In genomic region chr2:106144621-106145331, GRCh38 we compare ENCODE assay signal across 1 cellular context.
TF ChIP-seq lines count a peak whose summit lies in the region.

No MANE protein-coding gene starts in this region.

TF ChIP-seq in GM12878, 131 proteins besides CTCF, POLR2A, EP300 and RAD21 (continued from another document):
- no peak for TF ChIP-seq ELK1 (IDR thresholded peaks at IDR 0.05; ENCODE audit: low read depth, low read length)
- no peak for TF ChIP-seq YY1 (IDR thresholded peaks at IDR 0.05; ENCODE audit: low read depth, low read length)
- TF ChIP-seq HCFC1 (IDR thresholded peaks at IDR 0.05; ENCODE audit: low read length) = no peak
- TF ChIP-seq RB1 (IDR thresholded peaks at IDR 0.05; ENCODE audit: borderline replicate concordance) = no peak
- peak; percentile 80 for TF ChIP-seq RUNX3 (IDR thresholded peaks at IDR 0.05; ENCODE audit: low read length)
- TF ChIP-seq PML (IDR thresholded peaks at IDR 0.05; ENCODE audit: low read length) = peak; percentile 44; the same call in 1 of the 2 replicates
- peak; percentile 32; the same call in 1 of the 2 replicates for TF ChIP-seq TCF3 (IDR thresholded peaks at IDR 0.05; ENCODE audit: borderline replicate concordance, insufficient read depth, low read depth, low read length)
- no peak for TF ChIP-seq USF1 (IDR thresholded peaks at IDR 0.05; ENCODE audit: borderline replicate concordance, extremely low read length, insufficient read depth, low read depth, low read length)
- no peak for TF ChIP-seq RELA (IDR thresholded peaks at IDR 0.05; ENCODE audit: borderline replicate concordance, partially characterized antibody)
- no peak for TF ChIP-seq WRNIP1 (IDR thresholded peaks at IDR 0.05; ENCODE audit: borderline replicate concordance, low read depth, low read length)
